1 cellular context compared by ENCODE assay signal in the genomic region with DNA sequence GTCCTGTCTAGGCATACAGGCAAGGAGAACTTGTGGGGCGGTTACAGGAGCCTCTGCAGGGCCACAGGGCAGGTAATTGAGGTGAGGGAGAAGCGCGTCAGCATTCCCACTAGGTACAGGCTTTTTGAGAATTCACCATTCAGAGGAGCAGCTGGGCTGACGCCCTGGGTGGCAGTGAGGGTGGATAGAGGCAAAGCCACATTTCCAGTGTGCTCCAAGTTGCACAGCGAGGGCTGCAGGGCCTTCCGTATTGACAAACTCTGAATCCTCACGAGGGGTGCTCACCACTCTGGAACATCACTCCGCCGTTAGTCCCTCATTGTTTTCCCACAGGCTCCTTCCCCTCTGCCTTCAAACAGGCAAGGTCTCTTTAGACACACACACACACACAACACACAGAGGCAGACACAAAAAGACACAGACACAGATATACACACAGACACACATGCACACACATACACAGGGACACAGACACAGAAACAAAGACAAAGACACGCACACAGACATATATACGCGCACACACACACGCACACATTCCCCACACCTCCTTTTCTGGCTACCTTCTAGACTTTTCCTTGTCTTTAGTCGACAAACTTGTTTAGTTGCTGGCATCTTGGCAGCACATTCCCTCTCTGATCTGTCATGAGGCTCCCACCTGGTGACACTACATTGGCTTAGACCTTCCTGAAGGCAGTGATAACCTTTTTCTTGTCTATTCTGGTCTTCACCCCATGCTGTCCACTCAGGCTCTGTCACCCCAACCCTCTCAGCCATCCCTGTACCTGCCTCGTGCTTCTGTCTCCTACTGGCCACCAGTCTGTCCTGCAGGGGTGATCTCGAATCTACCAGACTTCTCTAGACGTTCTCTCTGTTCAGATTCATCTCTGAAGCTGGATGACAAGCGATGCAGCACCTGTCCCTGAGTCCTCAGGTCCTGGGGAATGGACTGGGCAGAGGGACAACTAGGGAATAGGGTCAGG.
TF ChIP-seq lines count a peak whose summit lies in the region.

No MANE protein-coding gene starts in this region.

TF ChIP-seq in GM23338, 12 proteins besides CTCF, POLR2A, EP300 and RAD21:
- TF ChIP-seq ETS1 (IDR thresholded peaks at IDR 0.05): no peak
- TF ChIP-seq, protein P1, sequence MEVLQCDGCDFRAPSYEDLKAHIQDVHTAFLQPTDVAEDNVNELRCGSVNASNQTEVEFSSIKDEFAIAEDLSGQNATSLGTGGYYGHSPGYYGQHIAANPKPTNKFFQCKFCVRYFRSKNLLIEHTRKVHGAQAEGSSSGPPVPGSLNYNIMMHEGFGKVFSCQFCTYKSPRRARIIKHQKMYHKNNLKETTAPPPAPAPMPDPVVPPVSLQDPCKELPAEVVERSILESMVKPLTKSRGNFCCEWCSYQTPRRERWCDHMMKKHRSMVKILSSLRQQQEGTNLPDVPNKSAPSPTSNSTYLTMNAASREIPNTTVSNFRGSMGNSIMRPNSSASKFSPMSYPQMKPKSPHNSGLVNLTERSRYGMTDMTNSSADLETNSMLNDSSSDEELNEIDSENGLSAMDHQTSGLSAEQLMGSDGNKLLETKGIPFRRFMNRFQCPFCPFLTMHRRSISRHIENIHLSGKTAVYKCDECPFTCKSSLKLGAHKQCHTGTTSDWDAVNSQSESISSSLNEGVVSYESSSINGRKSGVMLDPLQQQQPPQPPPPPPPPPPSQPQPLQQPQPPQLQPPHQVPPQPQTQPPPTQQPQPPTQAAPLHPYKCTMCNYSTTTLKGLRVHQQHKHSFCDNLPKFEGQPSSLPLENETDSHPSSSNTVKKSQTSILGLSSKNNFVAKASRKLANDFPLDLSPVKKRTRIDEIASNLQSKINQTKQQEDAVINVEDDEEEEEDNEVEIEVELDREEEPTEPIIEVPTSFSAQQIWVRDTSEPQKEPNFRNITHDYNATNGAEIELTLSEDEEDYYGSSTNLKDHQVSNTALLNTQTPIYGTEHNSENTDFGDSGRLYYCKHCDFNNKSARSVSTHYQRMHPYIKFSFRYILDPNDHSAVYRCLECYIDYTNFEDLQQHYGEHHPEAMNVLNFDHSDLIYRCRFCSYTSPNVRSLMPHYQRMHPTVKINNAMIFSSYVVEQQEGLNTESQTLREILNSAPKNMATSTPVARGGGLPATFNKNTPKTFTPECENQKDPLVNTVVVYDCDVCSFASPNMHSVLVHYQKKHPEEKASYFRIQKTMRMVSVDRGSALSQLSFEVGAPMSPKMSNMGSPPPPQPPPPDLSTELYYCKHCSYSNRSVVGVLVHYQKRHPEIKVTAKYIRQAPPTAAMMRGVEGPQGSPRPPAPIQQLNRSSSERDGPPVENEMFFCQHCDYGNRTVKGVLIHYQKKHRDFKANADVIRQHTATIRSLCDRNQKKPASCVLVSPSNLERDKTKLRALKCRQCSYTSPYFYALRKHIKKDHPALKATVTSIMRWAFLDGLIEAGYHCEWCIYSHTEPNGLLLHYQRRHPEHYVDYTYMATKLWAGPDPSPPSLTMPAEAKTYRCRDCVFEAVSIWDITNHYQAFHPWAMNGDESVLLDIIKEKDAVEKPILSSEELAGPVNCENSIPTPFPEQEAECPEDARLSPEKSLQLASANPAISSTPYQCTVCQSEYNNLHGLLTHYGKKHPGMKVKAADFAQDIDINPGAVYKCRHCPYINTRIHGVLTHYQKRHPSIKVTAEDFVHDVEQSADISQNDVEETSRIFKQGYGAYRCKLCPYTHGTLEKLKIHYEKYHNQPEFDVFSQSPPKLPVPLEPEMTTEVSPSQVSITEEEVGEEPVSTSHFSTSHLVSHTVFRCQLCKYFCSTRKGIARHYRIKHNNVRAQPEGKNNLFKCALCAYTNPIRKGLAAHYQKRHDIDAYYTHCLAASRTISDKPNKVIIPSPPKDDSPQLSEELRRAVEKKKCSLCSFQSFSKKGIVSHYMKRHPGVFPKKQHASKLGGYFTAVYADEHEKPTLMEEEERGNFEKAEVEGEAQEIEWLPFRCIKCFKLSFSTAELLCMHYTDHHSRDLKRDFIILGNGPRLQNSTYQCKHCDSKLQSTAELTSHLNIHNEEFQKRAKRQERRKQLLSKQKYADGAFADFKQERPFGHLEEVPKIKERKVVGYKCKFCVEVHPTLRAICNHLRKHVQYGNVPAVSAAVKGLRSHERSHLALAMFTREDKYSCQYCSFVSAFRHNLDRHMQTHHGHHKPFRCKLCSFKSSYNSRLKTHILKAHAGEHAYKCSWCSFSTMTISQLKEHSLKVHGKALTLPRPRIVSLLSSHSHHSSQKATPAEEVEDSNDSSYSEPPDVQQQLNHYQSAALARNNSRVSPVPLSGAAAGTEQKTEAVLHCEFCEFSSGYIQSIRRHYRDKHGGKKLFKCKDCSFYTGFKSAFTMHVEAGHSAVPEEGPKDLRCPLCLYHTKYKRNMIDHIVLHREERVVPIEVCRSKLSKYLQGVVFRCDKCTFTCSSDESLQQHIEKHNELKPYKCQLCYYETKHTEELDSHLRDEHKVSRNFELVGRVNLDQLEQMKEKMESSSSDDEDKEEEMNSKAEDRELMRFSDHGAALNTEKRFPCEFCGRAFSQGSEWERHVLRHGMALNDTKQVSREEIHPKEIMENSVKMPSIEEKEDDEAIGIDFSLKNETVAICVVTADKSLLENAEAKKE (CRISPR knock-in tag; IDR thresholded peaks at IDR 0.05): no peak
- TF ChIP-seq EZH2 (IDR thresholded peaks at IDR 0.05; ENCODE audit: low read depth, unreplicated experiment): no peak
- no peak for TF ChIP-seq ZNF331 (CRISPR knock-in tag; IDR thresholded peaks at IDR 0.05; ENCODE audit: low read depth)
- TF ChIP-seq POLR2AphosphoS5 (IDR thresholded peaks at IDR 0.05; ENCODE audit: low read depth): no peak
- TF ChIP-seq, protein P2, sequence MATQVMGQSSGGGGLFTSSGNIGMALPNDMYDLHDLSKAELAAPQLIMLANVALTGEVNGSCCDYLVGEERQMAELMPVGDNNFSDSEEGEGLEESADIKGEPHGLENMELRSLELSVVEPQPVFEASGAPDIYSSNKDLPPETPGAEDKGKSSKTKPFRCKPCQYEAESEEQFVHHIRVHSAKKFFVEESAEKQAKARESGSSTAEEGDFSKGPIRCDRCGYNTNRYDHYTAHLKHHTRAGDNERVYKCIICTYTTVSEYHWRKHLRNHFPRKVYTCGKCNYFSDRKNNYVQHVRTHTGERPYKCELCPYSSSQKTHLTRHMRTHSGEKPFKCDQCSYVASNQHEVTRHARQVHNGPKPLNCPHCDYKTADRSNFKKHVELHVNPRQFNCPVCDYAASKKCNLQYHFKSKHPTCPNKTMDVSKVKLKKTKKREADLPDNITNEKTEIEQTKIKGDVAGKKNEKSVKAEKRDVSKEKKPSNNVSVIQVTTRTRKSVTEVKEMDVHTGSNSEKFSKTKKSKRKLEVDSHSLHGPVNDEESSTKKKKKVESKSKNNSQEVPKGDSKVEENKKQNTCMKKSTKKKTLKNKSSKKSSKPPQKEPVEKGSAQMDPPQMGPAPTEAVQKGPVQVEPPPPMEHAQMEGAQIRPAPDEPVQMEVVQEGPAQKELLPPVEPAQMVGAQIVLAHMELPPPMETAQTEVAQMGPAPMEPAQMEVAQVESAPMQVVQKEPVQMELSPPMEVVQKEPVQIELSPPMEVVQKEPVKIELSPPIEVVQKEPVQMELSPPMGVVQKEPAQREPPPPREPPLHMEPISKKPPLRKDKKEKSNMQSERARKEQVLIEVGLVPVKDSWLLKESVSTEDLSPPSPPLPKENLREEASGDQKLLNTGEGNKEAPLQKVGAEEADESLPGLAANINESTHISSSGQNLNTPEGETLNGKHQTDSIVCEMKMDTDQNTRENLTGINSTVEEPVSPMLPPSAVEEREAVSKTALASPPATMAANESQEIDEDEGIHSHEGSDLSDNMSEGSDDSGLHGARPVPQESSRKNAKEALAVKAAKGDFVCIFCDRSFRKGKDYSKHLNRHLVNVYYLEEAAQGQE (IDR thresholded peaks at IDR 0.05; ENCODE audit: unreplicated experiment): no peak
- no peak for TF ChIP-seq STAT1 (IDR thresholded peaks at IDR 0.05; ENCODE audit: unreplicated experiment)
